Comparison of ENCODE assay signal across 1 cellular context in genomic region chr14:22994762-22995275, GRCh38.
A peak's percentile ranks its signal among the peaks of the same experiment; 100 is the strongest.
TF ChIP-seq lines count a peak whose summit lies in the region.

No MANE protein-coding gene starts in this region.

TF ChIP-seq in K562, 482 proteins besides CTCF, POLR2A, EP300 and RAD21 (continues in another document):
- TF ChIP-seq, protein P1, sequence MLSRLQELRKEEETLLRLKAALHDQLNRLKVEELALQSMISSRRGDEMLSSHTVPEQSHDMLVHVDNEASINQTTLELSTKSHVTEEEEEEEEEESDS (CRISPR knock-in tag; IDR thresholded peaks at IDR 0.05), result no peak
- TF ChIP-seq MIER1 (IDR thresholded peaks at IDR 0.05; ENCODE audit: low read depth) (no peak), ZNF3 (CRISPR knock-in tag; IDR thresholded peaks at IDR 0.05) (no peak), VEZF1 (CRISPR knock-in tag; IDR thresholded peaks at IDR 0.05) (peak; percentile 33; the same call in 1 of the 2 replicates), STAG1 (CRISPR knock-in tag; IDR thresholded peaks at IDR 0.05; ENCODE audit: borderline replicate concordance) (peak; percentile 42; the same call in 1 of the 2 replicates), ZBTB17 (CRISPR knock-in tag; IDR thresholded peaks at IDR 0.05) (no peak), ILF3 (IDR thresholded peaks at IDR 0.05; ENCODE audit: borderline replicate concordance) (no peak), E2F4 (CRISPR knock-in tag; IDR thresholded peaks at IDR 0.05; ENCODE audit: low read depth) (no peak), ZFP36 (IDR thresholded peaks at IDR 0.05; ENCODE audit: low read depth, low read length, partially characterized antibody) (no peak), SMARCA5 (IDR thresholded peaks at IDR 0.05) (no peak), MAFK (IDR thresholded peaks at IDR 0.05; ENCODE audit: low read length) (no peak), CHD4 (IDR thresholded peaks at IDR 0.05; ENCODE audit: insufficient read depth, insufficient replicate concordance, low read depth, low read length, poor library complexity, severe bottlenecking) (no peak), SRSF9 (IDR thresholded peaks at IDR 0.05; ENCODE audit: borderline replicate concordance, low read depth, low read length) (no peak), DEAF1 (CRISPR knock-in tag; IDR thresholded peaks at IDR 0.05) (peak; percentile 49; the same call in 1 of the 2 replicates), EGR1 (conservative IDR thresholded peaks at IDR 0.05) (peak; percentile 70), ELK3 (CRISPR knock-in tag; IDR thresholded peaks at IDR 0.05) (no peak), RCOR1 (IDR thresholded peaks at IDR 0.05; ENCODE audit: borderline replicate concordance in 1 of 2, low read depth in 2 of 2, low read length in 2 of 2) (0 out of 4 replicates have a peak, but pooled peaks of 1 of the 2 experiments have one; percentile 11), MTF1 (CRISPR knock-in tag; IDR thresholded peaks at IDR 0.05; ENCODE audit: borderline replicate concordance) (no peak), SMC3 (conservative IDR thresholded peaks at IDR 0.05; ENCODE audit: insufficient read depth, low read depth, low read length) (peak; percentile 77), KLF16 (IDR thresholded peaks at IDR 0.05) (peak; percentile 11; the same call in 1 of the 2 replicates), ARID3B (CRISPR knock-in tag; IDR thresholded peaks at IDR 0.05; ENCODE audit: borderline replicate concordance) (no peak), KLF6 (CRISPR knock-in tag; IDR thresholded peaks at IDR 0.05; ENCODE audit: borderline replicate concordance) (no peak), FOXK1 (CRISPR knock-in tag; IDR thresholded peaks at IDR 0.05; ENCODE audit: borderline replicate concordance) (no peak), PKNOX1 (IDR thresholded peaks at IDR 0.05) (no peak), ZNF57 (CRISPR knock-in tag; IDR thresholded peaks at IDR 0.05) (no peak), ZNF274 (IDR thresholded peaks at IDR 0.05; ENCODE audit: borderline replicate concordance, low read depth, low read length) (no peak), FOXA1 (IDR thresholded peaks at IDR 0.05; ENCODE audit: borderline replicate concordance) (no peak), TFAM (CRISPR knock-in tag; conservative IDR thresholded peaks at IDR 0.05) (no peak)
- TF ChIP-seq, protein P2, sequence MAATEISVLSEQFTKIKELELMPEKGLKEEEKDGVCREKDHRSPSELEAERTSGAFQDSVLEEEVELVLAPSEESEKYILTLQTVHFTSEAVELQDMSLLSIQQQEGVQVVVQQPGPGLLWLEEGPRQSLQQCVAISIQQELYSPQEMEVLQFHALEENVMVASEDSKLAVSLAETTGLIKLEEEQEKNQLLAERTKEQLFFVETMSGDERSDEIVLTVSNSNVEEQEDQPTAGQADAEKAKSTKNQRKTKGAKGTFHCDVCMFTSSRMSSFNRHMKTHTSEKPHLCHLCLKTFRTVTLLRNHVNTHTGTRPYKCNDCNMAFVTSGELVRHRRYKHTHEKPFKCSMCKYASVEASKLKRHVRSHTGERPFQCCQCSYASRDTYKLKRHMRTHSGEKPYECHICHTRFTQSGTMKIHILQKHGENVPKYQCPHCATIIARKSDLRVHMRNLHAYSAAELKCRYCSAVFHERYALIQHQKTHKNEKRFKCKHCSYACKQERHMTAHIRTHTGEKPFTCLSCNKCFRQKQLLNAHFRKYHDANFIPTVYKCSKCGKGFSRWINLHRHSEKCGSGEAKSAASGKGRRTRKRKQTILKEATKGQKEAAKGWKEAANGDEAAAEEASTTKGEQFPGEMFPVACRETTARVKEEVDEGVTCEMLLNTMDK (IDR thresholded peaks at IDR 0.05; ENCODE audit: borderline replicate concordance, insufficient read depth, low read depth, low read length, poor library complexity, severe bottlenecking), result no peak
- TF ChIP-seq, protein P3, sequence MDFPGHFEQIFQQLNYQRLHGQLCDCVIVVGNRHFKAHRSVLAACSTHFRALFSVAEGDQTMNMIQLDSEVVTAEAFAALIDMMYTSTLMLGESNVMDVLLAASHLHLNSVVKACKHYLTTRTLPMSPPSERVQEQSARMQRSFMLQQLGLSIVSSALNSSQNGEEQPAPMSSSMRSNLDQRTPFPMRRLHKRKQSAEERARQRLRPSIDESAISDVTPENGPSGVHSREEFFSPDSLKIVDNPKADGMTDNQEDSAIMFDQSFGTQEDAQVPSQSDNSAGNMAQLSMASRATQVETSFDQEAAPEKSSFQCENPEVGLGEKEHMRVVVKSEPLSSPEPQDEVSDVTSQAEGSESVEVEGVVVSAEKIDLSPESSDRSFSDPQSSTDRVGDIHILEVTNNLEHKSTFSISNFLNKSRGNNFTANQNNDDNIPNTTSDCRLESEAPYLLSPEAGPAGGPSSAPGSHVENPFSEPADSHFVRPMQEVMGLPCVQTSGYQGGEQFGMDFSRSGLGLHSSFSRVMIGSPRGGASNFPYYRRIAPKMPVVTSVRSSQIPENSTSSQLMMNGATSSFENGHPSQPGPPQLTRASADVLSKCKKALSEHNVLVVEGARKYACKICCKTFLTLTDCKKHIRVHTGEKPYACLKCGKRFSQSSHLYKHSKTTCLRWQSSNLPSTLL (IDR thresholded peaks at IDR 0.05), result no peak
- TF ChIP-seq, protein P4, sequence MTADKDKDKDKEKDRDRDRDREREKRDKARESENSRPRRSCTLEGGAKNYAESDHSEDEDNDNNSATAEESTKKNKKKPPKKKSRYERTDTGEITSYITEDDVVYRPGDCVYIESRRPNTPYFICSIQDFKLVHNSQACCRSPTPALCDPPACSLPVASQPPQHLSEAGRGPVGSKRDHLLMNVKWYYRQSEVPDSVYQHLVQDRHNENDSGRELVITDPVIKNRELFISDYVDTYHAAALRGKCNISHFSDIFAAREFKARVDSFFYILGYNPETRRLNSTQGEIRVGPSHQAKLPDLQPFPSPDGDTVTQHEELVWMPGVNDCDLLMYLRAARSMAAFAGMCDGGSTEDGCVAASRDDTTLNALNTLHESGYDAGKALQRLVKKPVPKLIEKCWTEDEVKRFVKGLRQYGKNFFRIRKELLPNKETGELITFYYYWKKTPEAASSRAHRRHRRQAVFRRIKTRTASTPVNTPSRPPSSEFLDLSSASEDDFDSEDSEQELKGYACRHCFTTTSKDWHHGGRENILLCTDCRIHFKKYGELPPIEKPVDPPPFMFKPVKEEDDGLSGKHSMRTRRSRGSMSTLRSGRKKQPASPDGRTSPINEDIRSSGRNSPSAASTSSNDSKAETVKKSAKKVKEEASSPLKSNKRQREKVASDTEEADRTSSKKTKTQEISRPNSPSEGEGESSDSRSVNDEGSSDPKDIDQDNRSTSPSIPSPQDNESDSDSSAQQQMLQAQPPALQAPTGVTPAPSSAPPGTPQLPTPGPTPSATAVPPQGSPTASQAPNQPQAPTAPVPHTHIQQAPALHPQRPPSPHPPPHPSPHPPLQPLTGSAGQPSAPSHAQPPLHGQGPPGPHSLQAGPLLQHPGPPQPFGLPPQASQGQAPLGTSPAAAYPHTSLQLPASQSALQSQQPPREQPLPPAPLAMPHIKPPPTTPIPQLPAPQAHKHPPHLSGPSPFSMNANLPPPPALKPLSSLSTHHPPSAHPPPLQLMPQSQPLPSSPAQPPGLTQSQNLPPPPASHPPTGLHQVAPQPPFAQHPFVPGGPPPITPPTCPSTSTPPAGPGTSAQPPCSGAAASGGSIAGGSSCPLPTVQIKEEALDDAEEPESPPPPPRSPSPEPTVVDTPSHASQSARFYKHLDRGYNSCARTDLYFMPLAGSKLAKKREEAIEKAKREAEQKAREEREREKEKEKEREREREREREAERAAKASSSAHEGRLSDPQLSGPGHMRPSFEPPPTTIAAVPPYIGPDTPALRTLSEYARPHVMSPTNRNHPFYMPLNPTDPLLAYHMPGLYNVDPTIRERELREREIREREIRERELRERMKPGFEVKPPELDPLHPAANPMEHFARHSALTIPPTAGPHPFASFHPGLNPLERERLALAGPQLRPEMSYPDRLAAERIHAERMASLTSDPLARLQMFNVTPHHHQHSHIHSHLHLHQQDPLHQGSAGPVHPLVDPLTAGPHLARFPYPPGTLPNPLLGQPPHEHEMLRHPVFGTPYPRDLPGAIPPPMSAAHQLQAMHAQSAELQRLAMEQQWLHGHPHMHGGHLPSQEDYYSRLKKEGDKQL (CRISPR knock-in tag; IDR thresholded peaks at IDR 0.05; ENCODE audit: borderline replicate concordance), result no peak
- TF ChIP-seq, protein P5, sequence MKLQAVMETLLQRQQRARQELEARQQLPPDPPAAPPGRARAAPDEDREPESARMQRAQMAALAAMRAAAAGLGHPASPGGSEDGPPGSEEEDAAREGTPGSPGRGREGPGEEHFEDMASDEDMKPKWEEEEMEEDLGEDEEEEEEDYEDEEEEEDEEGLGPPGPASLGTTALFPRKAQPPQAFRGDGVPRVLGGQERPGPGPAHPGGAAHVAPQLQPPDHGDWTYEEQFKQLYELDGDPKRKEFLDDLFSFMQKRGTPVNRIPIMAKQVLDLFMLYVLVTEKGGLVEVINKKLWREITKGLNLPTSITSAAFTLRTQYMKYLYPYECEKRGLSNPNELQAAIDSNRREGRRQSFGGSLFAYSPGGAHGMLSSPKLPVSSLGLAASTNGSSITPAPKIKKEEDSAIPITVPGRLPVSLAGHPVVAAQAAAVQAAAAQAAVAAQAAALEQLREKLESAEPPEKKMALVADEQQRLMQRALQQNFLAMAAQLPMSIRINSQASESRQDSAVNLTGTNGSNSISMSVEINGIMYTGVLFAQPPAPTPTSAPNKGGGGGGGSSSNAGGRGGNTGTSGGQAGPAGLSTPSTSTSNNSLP (IDR thresholded peaks at IDR 0.05; ENCODE audit: borderline replicate concordance, low read depth, low read length), result no peak
- TF ChIP-seq, protein P6, sequence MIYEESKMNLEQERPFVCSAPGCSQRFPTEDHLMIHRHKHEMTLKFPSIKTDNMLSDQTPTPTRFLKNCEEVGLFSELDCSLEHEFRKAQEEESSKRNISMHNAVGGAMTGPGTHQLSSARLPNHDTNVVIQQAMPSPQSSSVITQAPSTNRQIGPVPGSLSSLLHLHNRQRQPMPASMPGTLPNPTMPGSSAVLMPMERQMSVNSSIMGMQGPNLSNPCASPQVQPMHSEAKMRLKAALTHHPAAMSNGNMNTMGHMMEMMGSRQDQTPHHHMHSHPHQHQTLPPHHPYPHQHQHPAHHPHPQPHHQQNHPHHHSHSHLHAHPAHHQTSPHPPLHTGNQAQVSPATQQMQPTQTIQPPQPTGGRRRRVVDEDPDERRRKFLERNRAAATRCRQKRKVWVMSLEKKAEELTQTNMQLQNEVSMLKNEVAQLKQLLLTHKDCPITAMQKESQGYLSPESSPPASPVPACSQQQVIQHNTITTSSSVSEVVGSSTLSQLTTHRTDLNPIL (CRISPR knock-in tag; IDR thresholded peaks at IDR 0.05), result no peak
